Comparison of ENCODE assay signal across 18 cellular contexts in the genomic region with DNA sequence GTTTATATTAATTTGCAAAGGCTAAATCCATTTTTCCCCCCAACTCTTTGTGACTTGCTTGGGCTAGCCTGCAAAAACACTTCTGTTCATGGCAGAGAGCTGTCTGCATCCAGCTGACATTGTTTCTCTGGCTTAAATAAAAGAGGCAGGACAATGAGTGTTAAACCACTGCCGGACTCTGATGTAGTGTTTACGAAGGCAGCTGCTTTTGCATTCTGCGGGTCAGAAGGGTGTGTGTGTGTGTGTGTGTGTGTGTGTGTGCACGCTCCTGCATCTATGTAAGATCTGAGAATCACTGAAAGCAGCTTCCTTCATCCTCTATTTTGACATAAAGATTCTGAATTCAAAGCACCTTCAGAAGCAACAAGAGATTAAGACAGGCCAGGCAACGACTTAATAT. TPM values are rescaled to one million over a fixed set of nuclear protein-coding genes. Genes with fewer than 3 reads are reported as not detected.
A peak's percentile ranks its signal among the peaks of the same experiment; 100 is the strongest.
DNase-seq lines count a peak whose midpoint lies in the region; ATAC-seq and TF ChIP-seq lines count a peak whose summit lies in the region.
"Had no signal": no experiment of that assay in that cellular context is flagged by ENCODE, and none has a peak within 500 bp of the region (broad histone marks: within the 10 kb centered on the region; RNA-seq: fewer than 3 reads in every experiment).

No MANE protein-coding gene starts in this region.

- no peak overlapping the region for H3K4me3 ChIP-seq in astrocyte of the spinal cord (ENCODE audit: low read depth, low read length)
- H3K4me3 ChIP-seq in right atrium auricular region, result no peak overlapping the region
- no peak overlapping the region for H3K4me3 ChIP-seq in gastrocnemius medialis
- H3K4me3 ChIP-seq: SJSA1 had no signal

- TF ChIP-seq CTCF in astrocyte of the spinal cord (IDR thresholded peaks at IDR 0.05; ENCODE audit: low read depth, low read length) (no peak), right atrium auricular region (IDR thresholded peaks at IDR 0.05) (no peak), gastrocnemius medialis (IDR thresholded peaks at IDR 0.05 in 4 of 5, conservative IDR thresholded peaks at IDR 0.05 in 1 of 5) (no peak), omental fat pad (IDR thresholded peaks at IDR 0.05) (no peak)

- H3K27ac ChIP-seq in right atrium auricular region, result peak overlapping the region; percentile 27 to 40
- H3K27ac ChIP-seq in gastrocnemius medialis, result peak overlapping the region in 3 of 4 donors; percentile 20 to 60 (median 57)
- H3K27ac ChIP-seq: SJSA1 had no signal

- intact Hi-C loops in gastrocnemius medialis (cut with DNase I; ENCODE audit: low total_unique reads), result no loop called here

- peaks cover 3% of the 10 kb centered on the region for H3K36me3 ChIP-seq in right atrium auricular region
- no peaks in the 10 kb centered on the region for H3K36me3 ChIP-seq in gastrocnemius medialis

- no peak for TF ChIP-seq POLR2A in gastrocnemius medialis (IDR thresholded peaks at IDR 0.05)

- H3K4me1 ChIP-seq in right atrium auricular region (peaks cover 0 to 62% of the 10 kb centered on the region in 2 donors), gastrocnemius medialis (peaks cover 45 to 57% of the 10 kb centered on the region in 2 donors)
- H3K4me1 ChIP-seq: SJSA1 had no signal

- in situ Hi-C loops in astrocyte of the spinal cord (cut with HindIII; ENCODE audit: low sequenced_read_pairs), result no loop called here
- in situ Hi-C loops in gastrocnemius medialis (cut with MboI; ENCODE audit: low sequenced_read_pairs in 4 of 4), result loop anchor here in 3 of 4 donors (25.0 kb wide), 2 partner anchors 94 to 1331 kb away; no protein-coding TSS in a partner anchor

- H3K27me3 ChIP-seq in right atrium auricular region (no peaks in the 10 kb centered on the region), gastrocnemius medialis (no peaks in the 10 kb centered on the region)
- H3K27me3 ChIP-seq: SJSA1 had no signal

- ATAC-seq in gastrocnemius medialis (no peak), omental fat pad (ENCODE audit: low FRiP score) (no peak)
- ATAC-seq: CD8-positive, alpha-beta T cell; effector memory CD8-positive, alpha-beta T cell had no signal

- H3K9me3 ChIP-seq in right atrium auricular region, result no peaks in the 10 kb centered on the region
- no peaks in the 10 kb centered on the region for H3K9me3 ChIP-seq in gastrocnemius medialis
- H3K9me3 ChIP-seq: SJSA1 had no signal

- DNase-seq in NCI-H748 (lab: John Stamatoyannopoulos, UW; ENCODE audit: unreplicated experiment) (peak; percentile 33), NCI-H748 treated with DMSO at 0.1 percent for 48 hours (lab: John Stamatoyannopoulos, UW) (no peak), astrocyte of the spinal cord (ENCODE audit: low read depth, low spot score) (peak; percentile 46), right atrium auricular region (ENCODE audit: low spot score) (no peak), gastrocnemius medialis (no peak), HPDE6-E6E7 (ENCODE audit: extremely low spot score) (no peak), iPS-NIHi11 (ENCODE audit: low spot score) (no peak), omental fat pad (ENCODE audit: low spot score) (no peak)
- DNase-seq: activated CD4-positive, alpha-beta T cell treated with anti-CD3 and anti-CD28 coated beads for 4 hours; activated naive CD4-positive, alpha-beta T cell treated with anti-CD3 and anti-CD28 coated beads, Interleukin-2, amount 50 U/mL, for 16 hours; activated T-cell treated with anti-CD3 and anti-CD28 coated beads for 4 hours; CD8-positive, alpha-beta T cell; central memory CD4-positive, alpha-beta T cell; effector memory CD8-positive, alpha-beta T cell; GOT3; stimulated activated CD4-positive, alpha-beta T cell treated with anti-CD3 and anti-CD28 coated beads, Interleukin-12 subunit alpha, Interleukin-12 subunit beta, amount 100 ng/mL, for 4 hours; stimulated activated naive CD4-positive, alpha-beta T cell had no signal

RNA-seq across cellular contexts. Expression of a gene that starts 28.3 kb away (rescaled TPM):
- total RNA-seq in right atrium auricular region, result 10 to 100 TPM; 54.6 to 83.1 TPM
- 10 to 100 TPM; 20.4 to 29.0 (median 22.1) TPM for total RNA-seq in gastrocnemius medialis
- 100 to 1,000 TPM in 3 of 4 donors, 10 to 100 TPM in 1; 72.8 to 223 (median 178) TPM for total RNA-seq in omental fat pad
- total RNA-seq: CD8-positive, alpha-beta T cell had no signal

Comparison
In these comparisons a context has a peak if more than half of its experiments do, and no peak if none do; other contexts are left out.
1. DNase-seq: peak in NCI-H748 (single experiment) and astrocyte of the spinal cord (single experiment); none in NCI-H748 treated with DMSO at 0.1 percent for 48 hours (single experiment), right atrium auricular region (single experiment), gastrocnemius medialis (0 of 2), HPDE6-E6E7 (single experiment), iPS-NIHi11 (single experiment) and omental fat pad (single experiment).